ENCODE assay signal across 25 cellular contexts in genomic region chr1:160080381-160081100, GRCh38.
DNase-seq lines count a peak whose midpoint lies in the region; ATAC-seq and TF ChIP-seq lines count a peak whose summit lies in the region.
"Had no signal": no experiment of that assay in that cellular context is flagged by ENCODE, and none has a peak within 500 bp of the region (broad histone marks: within the 10 kb centered on the region; RNA-seq: fewer than 3 reads in every experiment).

No MANE protein-coding gene starts in this region.

- H3K27ac ChIP-seq in MM.1S (ENCODE audit: low read length) (peak overlapping the region; percentile 22; the same call in 1 of the 2 replicates), caudate nucleus (ENCODE audit: low read depth, low read length) (peak overlapping the region; percentile 97), substantia nigra (ENCODE audit: low read depth, low read length, poor library complexity, severe bottlenecking) (peak overlapping the region; percentile 94)
- H3K27ac ChIP-seq: heart right ventricle, pancreas, testis, uterus had no signal

- peaks cover 9% of the 10 kb centered on the region; the same call in 1 of the 2 replicates for H3F3A ChIP-seq in MM.1S (ENCODE audit: insufficient read depth, low read length)

- H3K4me2 ChIP-seq in MM.1S (ENCODE audit: low read depth, low read length), result peak overlapping the region; percentile 28

- no peaks in the 10 kb centered on the region for H3K9me3 ChIP-seq in MM.1S (replicated peaks; ENCODE audit: insufficient read depth, low read length)
- H3K9me3 ChIP-seq: heart right ventricle, pancreas, testis, uterus had no signal

- no peaks in the 10 kb centered on the region for H3K36me3 ChIP-seq in MM.1S (replicated peaks; ENCODE audit: insufficient read depth, low read length)
- H3K36me3 ChIP-seq: heart right ventricle, pancreas, uterus had no signal

- H3K4me1 ChIP-seq in MM.1S (ENCODE audit: low read length), result peaks cover 29% of the 10 kb centered on the region
- H3K4me1 ChIP-seq: pancreas, testis, uterus had no signal

- H2AFZ ChIP-seq in MM.1S (ENCODE audit: low read length), result no peak overlapping the region

- no peak overlapping the region for H3K4me3 ChIP-seq in MM.1S (ENCODE audit: low read length)
- H3K4me3 ChIP-seq: heart right ventricle, pancreas, testis, uterus had no signal

- H4K20me1 ChIP-seq in MM.1S (ENCODE audit: insufficient read depth, low read length), result no peaks in the 10 kb centered on the region

- no peaks in the 10 kb centered on the region for H3K9me2 ChIP-seq in MM.1S (replicated peaks; ENCODE audit: insufficient read depth, low read length)

- H3K27me3 ChIP-seq in MM.1S (replicated peaks; ENCODE audit: insufficient read depth, low read length), result peaks cover 34% of the 10 kb centered on the region
- H3K27me3 ChIP-seq: testis had no signal

- H3K79me2 ChIP-seq in MM.1S (ENCODE audit: low read length), result no peaks in the 10 kb centered on the region

- ATAC-seq in GM19452 (IDR thresholded peaks at IDR 0.05; ENCODE audit: unreplicated experiment), result no peak
- ATAC-seq: activated CD8-positive, alpha-beta memory T cell treated with anti-CD3 and anti-CD28 coated beads, Interleukin-2, amount 10 ng/mL, durations not matched to agents 7 days and 5 days; activated T-cell treated with anti-CD3 and anti-CD28 coated beads, Interleukin-2, amount 50 U/mL, for 72 hours; CD8-positive, alpha-beta T cell; heart right ventricle; left cardiac atrium; pancreas; PC-3; stimulated activated effector memory CD8-positive, alpha-beta T cell treated with anti-CD3 and anti-CD28 coated beads, Interleukin-12 subunit alpha, Interleukin-12 subunit beta, amount 100 ng/mL, for 72 hours had no signal

- no peak overlapping the region for H3K9ac ChIP-seq in MM.1S (ENCODE audit: low read length)

- no peak for TF ChIP-seq CTCF in MM.1S (IDR thresholded peaks at IDR 0.05; ENCODE audit: low read length)

- DNase-seq in NCI-H2171 treated with DMSO at 0.1 percent for 48 hours (lab: John Stamatoyannopoulos, UW) (peak; percentile 38), NCI-H2171 (lab: John Stamatoyannopoulos, UW) (no peak), MM.1S (peak; percentile 20), caudate nucleus (lab: John Stamatoyannopoulos, UW) (no peak), substantia nigra (lab: John Stamatoyannopoulos, UW) (no peak), NCI-H2081 treated with DMSO at 0.1 percent for 48 hours (lab: John Stamatoyannopoulos, UW) (no peak), hepatic stellate cell (ENCODE audit: low spot score) (no peak)
- DNase-seq: activated CD4-positive, alpha-beta T cell treated with anti-CD3 and anti-CD28 coated beads, Interleukin-2, amount 10 ng/mL, durations not matched to agents 24 days and 14 days; activated CD8-positive, alpha-beta memory T cell treated with anti-CD3 and anti-CD28 coated beads, Interleukin-2, amount 10 ng/mL, durations not matched to agents 7 days and 5 days; activated naive CD4-positive, alpha-beta T cell treated with Interleukin-2 at 50 U/mL for 16 hours; activated T-cell treated with anti-CD3 and anti-CD28 coated beads, Interleukin-2, amount 50 U/mL, for 72 hours; AML-193; CD8-positive, alpha-beta T cell; cortex of kidney; heart right ventricle; left cardiac atrium; mammary epithelial cell; NCI-H2029; pancreas; PC-3; stimulated activated CD4-positive, alpha-beta T cell treated with anti-CD3 and anti-CD28 coated beads, Interleukin-2, amount 100 ng/mL, for 48 hours; testis; uterus had no signal

Comparison
In these comparisons a context has a peak if more than half of its experiments do, and no peak if none do; other contexts are left out.
1. DNase-seq: peak in NCI-H2171 treated with DMSO at 0.1 percent for 48 hours (single experiment) and MM.1S (single experiment); none in NCI-H2171 (single experiment), caudate nucleus (0 of 61), substantia nigra (0 of 49), NCI-H2081 treated with DMSO at 0.1 percent for 48 hours (single experiment) and hepatic stellate cell (single experiment).
2. H3K27ac ChIP-seq: peak in every context shown above with its lines; median percentile 97 in caudate nucleus; 94 in substantia nigra; 22 in MM.1S.